Comparison of ENCODE assay signal across 17 cellular contexts in genomic region chr12:29253916-29254625, GRCh38.
"Had no signal": no experiment of that assay in that cellular context is flagged by ENCODE, and none has a peak within 500 bp of the region (broad histone marks: within the 10 kb centered on the region; RNA-seq: fewer than 3 reads in every experiment).

No MANE protein-coding gene starts in this region.

- H3K79me2 ChIP-seq: hepatocyte had no signal

- H3K36me3 ChIP-seq: brain microvascular endothelial cell, left lung, ovary, sigmoid colon had no signal

- DNase-seq: activated B cell treated with CpG ODN at 0.5 μM for 24 hours; activated CD4-positive, alpha-beta T cell treated with anti-CD3 and anti-CD28 coated beads, Interleukin-2, amount 10 ng/mL, durations not matched to agents 24 days and 14 days; activated CD8-positive, alpha-beta memory T cell treated with anti-CD3 and anti-CD28 coated beads for 24 hours; activated naive CD8-positive, alpha-beta T cell treated with anti-CD3 and anti-CD28 coated beads for 36 hours; amygdala; brain microvascular endothelial cell; effector CD8-positive, alpha-beta T cell; left lung; mammary epithelial cell; ovary; sigmoid colon; stimulated activated CD4-positive, alpha-beta T cell treated with anti-CD3 and anti-CD28 coated beads, Interleukin-12 subunit alpha, Interleukin-12 subunit beta, amount 100 ng/mL, for 4 hours; stimulated activated CD4-positive, alpha-beta T cell treated with anti-CD3 and anti-CD28 coated beads, Interleukin-2, amount 100 ng/mL, for 24 hours; T-helper 2 cell had no signal

- ATAC-seq: left lung; stimulated activated effector memory CD8-positive, alpha-beta T cell treated with anti-CD3 and anti-CD28 coated beads, Interleukin-12 subunit alpha, Interleukin-12 subunit beta, amount 100 ng/mL, for 72 hours had no signal

- H3K4me3 ChIP-seq: coronary artery, hepatocyte, left lung, ovary, sigmoid colon had no signal

- H2AFZ ChIP-seq: hepatocyte had no signal

- H3K9me3 ChIP-seq: left lung, ovary, sigmoid colon had no signal

- H3K4me1 ChIP-seq: sigmoid colon had no signal

- H3K27ac ChIP-seq: brain microvascular endothelial cell, coronary artery, hepatocyte, left lung, ovary, sigmoid colon had no signal

- H3K4me2 ChIP-seq: hepatocyte had no signal

- H3K27me3 ChIP-seq: brain microvascular endothelial cell, hepatocyte, left lung, ovary, sigmoid colon had no signal
